20 cellular contexts compared by ENCODE assay signal in genomic region chr18:48388478-48388877, GRCh38. TPM values are rescaled to one million over a fixed set of nuclear protein-coding genes. Genes with fewer than 3 reads are reported as not detected.
DNase-seq lines count a peak whose midpoint lies in the region; ATAC-seq and TF ChIP-seq lines count a peak whose summit lies in the region.
"Had no signal": no experiment of that assay in that cellular context is flagged by ENCODE, and none has a peak within 500 bp of the region (broad histone marks: within the 10 kb centered on the region; RNA-seq: fewer than 3 reads in every experiment).

No MANE protein-coding gene starts in this region.

- intact Hi-C loops in MCF 10A (cut with micrococcal nuclease) (no loop called here), breast epithelium (cut with DNase I; ENCODE audit: low total_unique reads) (no loop called here), mammary epithelial cell (cut with micrococcal nuclease) (no loop called here), head of caudate nucleus (cut with DNase I) (no loop called here), aorta (cut with DNase I) (no loop called here)
- intact Hi-C loops in activated CD8-positive, alpha-beta T cell treated with anti-CD3 and anti-CD28 coated beads for 36 hours (cut with micrococcal nuclease), result no loop called here

- no TSS peak for BruUV-seq in MCF 10A (replicated peaks; lab: Mats Ljungman, UMichigan)
- BruUV-seq in mammary epithelial cell (replicated peaks; lab: Mats Ljungman, UMichigan), result no TSS peak

- no peak overlapping the region for H3K9ac ChIP-seq in mammary epithelial cell (ENCODE audit: insufficient read depth, low read length)
- H3K9ac ChIP-seq: BLaER1 treated with 17β-estradiol and CSF1 and Interleukin-3, amounts not matched to agents 10 nM and 100 nM had no signal

- H3K27ac ChIP-seq in breast epithelium (no peak overlapping the region), mammary epithelial cell (ENCODE audit: insufficient read depth, low read depth, low read length) (no peak overlapping the region), tibial nerve (peak overlapping the region in 3 of 4 donors; percentile 13 to 80 (median 75)), aorta (ENCODE audit: low read depth in 1 of 2, low read length in 2 of 2) (no peak overlapping the region)
- H3K27ac ChIP-seq: 22Rv1; BLaER1 treated with 17β-estradiol and CSF1 and Interleukin-3, amounts not matched to agents 10 nM and 100 nM had no signal

- H3K4me3 Mint-ChIP-seq in MCF 10A (ENCODE audit: unreplicated experiment), result no peak overlapping the region
- H3K4me3 Mint-ChIP-seq in activated CD8-positive, alpha-beta T cell treated with anti-CD3 and anti-CD28 coated beads for 36 hours, result no peak overlapping the region
- H3K4me3 Mint-ChIP-seq: CD4-positive, alpha-beta T cell; CD8-positive, alpha-beta memory T cell; GM23338 had no signal

- TF ChIP-seq EP300 in tibial nerve (IDR thresholded peaks at IDR 0.05), result peak in 1 of 2 donors; percentile 60

- H3K27ac Mint-ChIP-seq in MCF 10A (ENCODE audit: low read depth, unreplicated experiment), result peak overlapping the region; percentile 21
- no peak overlapping the region for H3K27ac Mint-ChIP-seq in activated CD8-positive, alpha-beta T cell treated with anti-CD3 and anti-CD28 coated beads for 36 hours
- H3K27ac Mint-ChIP-seq: CD4-positive, alpha-beta T cell; CD8-positive, alpha-beta memory T cell; GM23338 had no signal

- TF ChIP-seq CTCF in MCF 10A (IDR thresholded peaks at IDR 0.05; ENCODE audit: unreplicated experiment), result no peak
- TF ChIP-seq CTCF in breast epithelium (IDR thresholded peaks at IDR 0.05), result no peak
- TF ChIP-seq CTCF in mammary epithelial cell (conservative IDR thresholded peaks at IDR 0.05 in 1 of 2, IDR thresholded peaks at IDR 0.05 in 1 of 2; ENCODE audit: extremely low read depth in 1 of 2, insufficient read depth in 1 of 2, low read depth in 1 of 2, low read length in 2 of 2), result no peak
- no peak for TF ChIP-seq CTCF in tibial nerve (IDR thresholded peaks at IDR 0.05)
- no peak for TF ChIP-seq CTCF in activated CD8-positive, alpha-beta T cell treated with anti-CD3 and anti-CD28 coated beads for 36 hours (IDR thresholded peaks at IDR 0.05)

- H3K4me3 ChIP-seq in breast epithelium (no peak overlapping the region), mammary epithelial cell (replicated peaks in 1 of 3; ENCODE audit: insufficient read depth in 1 of 3, low read depth in 2 of 3, low read length in 3 of 3) (no peak overlapping the region), tibial nerve (no peak overlapping the region), aorta (ENCODE audit: low read length in 2 of 2) (no peak overlapping the region)
- H3K4me3 ChIP-seq: BLaER1 treated with 17β-estradiol and CSF1 and Interleukin-3, amounts not matched to agents 10 nM and 100 nM; GM23338; HAP-1 had no signal

- H3K79me2 ChIP-seq in mammary epithelial cell (ENCODE audit: insufficient read depth, low read length), result peaks cover 5% of the 10 kb centered on the region

- no peak for DNase-seq in MCF 10A (ENCODE audit: unreplicated experiment)
- DNase-seq in breast epithelium (ENCODE audit: low spot score in 2 of 2), result no peak
- DNase-seq in mammary epithelial cell, result no peak
- DNase-seq in islet precursor cell, result peak; percentile 29
- no peak for DNase-seq in tibial nerve (ENCODE audit: low spot score in 2 of 2)
- no peak for DNase-seq in head of caudate nucleus
- no peak for DNase-seq in activated CD8-positive, alpha-beta T cell treated with anti-CD3 and anti-CD28 coated beads for 36 hours
- no peak for DNase-seq in aorta
- DNase-seq: AML-193; BE2C; CD4-positive, alpha-beta T cell; CD8-positive, alpha-beta memory T cell; DMS 273 treated with DMSO at 0.1 percent for 48 hours; DMS79; GDM1 had no signal

- no peaks in the 10 kb centered on the region for H3K27me3 Mint-ChIP-seq in MCF 10A (ENCODE audit: insufficient read depth, unreplicated experiment)
- peaks cover 26% of the 10 kb centered on the region for H3K27me3 Mint-ChIP-seq in activated CD8-positive, alpha-beta T cell treated with anti-CD3 and anti-CD28 coated beads for 36 hours

- CTCF ChIA-PET in MCF 10A (lab: Yijun Ruan, JAX), result interaction anchor here (0.6 kb wide), 1 partner anchor 365 kb away, joined by 3 read pairs; no protein-coding TSS in a partner anchor
- CTCF ChIA-PET in mammary epithelial cell (lab: Charles Lee; ENCODE audit: low non-redundant PET), result no interaction called here
- CTCF ChIA-PET in activated CD8-positive, alpha-beta T cell treated with anti-CD3 and anti-CD28 coated beads for 36 hours (lab: Charles Lee), result no interaction called here

- H3K27me3 ChIP-seq in breast epithelium (no peaks in the 10 kb centered on the region), mammary epithelial cell (ENCODE audit: insufficient read depth, low read length) (no peaks in the 10 kb centered on the region), tibial nerve (no peaks in the 10 kb centered on the region), aorta (ENCODE audit: control insufficient read depth in 1 of 2, insufficient read depth in 2 of 2, low read length in 1 of 2) (no peaks in the 10 kb centered on the region)
- H3K27me3 ChIP-seq: BE2C; BLaER1 treated with 17β-estradiol and CSF1 and Interleukin-3, amounts not matched to agents 10 nM and 100 nM had no signal

- TF ChIP-seq POLR2A in breast epithelium (IDR thresholded peaks at IDR 0.05) (no peak), tibial nerve (IDR thresholded peaks at IDR 0.05) (no peak)

- POLR2A ChIA-PET in MCF 10A (lab: Yijun Ruan, JAX), result no interaction called here
- POLR2A ChIA-PET in activated CD8-positive, alpha-beta T cell treated with anti-CD3 and anti-CD28 coated beads for 36 hours (lab: Charles Lee), result no interaction called here

- dilution Hi-C loops in mammary epithelial cell (cut with HindIII; ENCODE audit: low sequenced_read_pairs), result no loop called here

- no peaks in the 10 kb centered on the region for H3K36me3 Mint-ChIP-seq in MCF 10A (ENCODE audit: insufficient read depth, unreplicated experiment)
- H3K36me3 Mint-ChIP-seq in activated CD8-positive, alpha-beta T cell treated with anti-CD3 and anti-CD28 coated beads for 36 hours (ENCODE audit: low read depth), result no peaks in the 10 kb centered on the region
- H3K36me3 Mint-ChIP-seq: CD14-positive monocyte; CD8-positive, alpha-beta memory T cell had no signal

- no peak for ATAC-seq in activated CD8-positive, alpha-beta T cell treated with anti-CD3 and anti-CD28 coated beads for 36 hours
- no peak for ATAC-seq in aorta (ENCODE audit: low FRiP score)
- ATAC-seq: GM23338 had no signal

- no peaks in the 10 kb centered on the region for H4K20me1 ChIP-seq in mammary epithelial cell (ENCODE audit: insufficient read depth, low read length)
- H4K20me1 ChIP-seq: BLaER1 treated with 17β-estradiol and CSF1 and Interleukin-3, amounts not matched to agents 10 nM and 100 nM had no signal

- H3K4me2 ChIP-seq in mammary epithelial cell (ENCODE audit: insufficient read depth, low read depth, low read length), result peak overlapping the region; percentile 13
- H3K4me2 ChIP-seq: BLaER1 treated with 17β-estradiol and CSF1 and Interleukin-3, amounts not matched to agents 10 nM and 100 nM; GM23338 had no signal

- no peaks in the 10 kb centered on the region for H3K9me3 Mint-ChIP-seq in MCF 10A (ENCODE audit: unreplicated experiment)
- H3K9me3 Mint-ChIP-seq in activated CD8-positive, alpha-beta T cell treated with anti-CD3 and anti-CD28 coated beads for 36 hours, result no peaks in the 10 kb centered on the region
- H3K9me3 Mint-ChIP-seq: CD4-positive, alpha-beta T cell; CD8-positive, alpha-beta memory T cell; GM23338 had no signal

- no peaks in the 10 kb centered on the region for H3K9me3 ChIP-seq in breast epithelium
- H3K9me3 ChIP-seq in mammary epithelial cell (replicated peaks; ENCODE audit: insufficient read depth, low read length), result no peaks in the 10 kb centered on the region
- H3K9me3 ChIP-seq in tibial nerve, result no peaks in the 10 kb centered on the region
- no peaks in the 10 kb centered on the region for H3K9me3 ChIP-seq in aorta (ENCODE audit: control insufficient read depth, low read length)
- H3K9me3 ChIP-seq: BE2C; BLaER1 treated with 17β-estradiol and CSF1 and Interleukin-3, amounts not matched to agents 10 nM and 100 nM; HAP-1 had no signal

- WGBS in mammary epithelial cell (ENCODE audit: low coverage, missing lambda C conversion rate), result 98% methylated on average over 4 of the region's 4 CpGs
- 65 to 73% methylated on average over 4 of the region's 4 CpGs for WGBS in tibial nerve, 2 donors
- 92 to 93% methylated on average over 4 of the region's 4 CpGs for WGBS in aorta, 2 donors

- H2AFZ ChIP-seq in mammary epithelial cell (ENCODE audit: low read depth, low read length), result no peak overlapping the region
- H2AFZ ChIP-seq: GM23338 had no signal

- in situ Hi-C loops in mammary epithelial cell (cut with MboI; ENCODE audit: low sequenced_read_pairs in 2 of 2), result no loop called here

- H3K36me3 ChIP-seq in breast epithelium (no peaks in the 10 kb centered on the region), mammary epithelial cell (ENCODE audit: insufficient read depth, low read length) (no peaks in the 10 kb centered on the region), tibial nerve (no peaks in the 10 kb centered on the region), aorta (ENCODE audit: control insufficient read depth in 1 of 2, insufficient read depth in 2 of 2, low read length in 1 of 2) (no peaks in the 10 kb centered on the region)
- H3K36me3 ChIP-seq: BE2C; BLaER1 treated with 17β-estradiol and CSF1 and Interleukin-3, amounts not matched to agents 10 nM and 100 nM; HAP-1 had no signal

- H3K4me1 Mint-ChIP-seq in MCF 10A (ENCODE audit: insufficient read depth, unreplicated experiment), result peaks cover 23% of the 10 kb centered on the region
- H3K4me1 Mint-ChIP-seq in activated CD8-positive, alpha-beta T cell treated with anti-CD3 and anti-CD28 coated beads for 36 hours (ENCODE audit: low read depth), result no peaks in the 10 kb centered on the region
- H3K4me1 Mint-ChIP-seq: CD14-positive monocyte; CD8-positive, alpha-beta memory T cell had no signal

- H3K4me1 ChIP-seq in breast epithelium, result peaks cover 1 to 14% of the 10 kb centered on the region in 2 donors
- H3K4me1 ChIP-seq in mammary epithelial cell (ENCODE audit: insufficient read depth, low read length), result peaks cover 44% of the 10 kb centered on the region
- H3K4me1 ChIP-seq in tibial nerve, result peaks cover 0 to 66% (median 6%) of the 10 kb centered on the region in 4 donors
- H3K4me1 ChIP-seq in aorta (ENCODE audit: control insufficient read depth in 1 of 2, insufficient read depth in 2 of 2, low read length in 2 of 2), result no peaks in the 10 kb centered on the region
- H3K4me1 ChIP-seq: BE2C, HAP-1 had no signal

RNA-seq across cellular contexts. Expression of gene ZBTB7C, which starts 20.7 kb away (rescaled TPM):
- total RNA-seq in MCF 10A (2022) (0.42 and 0.69 TPM in 2 replicates), breast epithelium (10 to 100 TPM in 1 of 3 donors, 1 to 10 TPM in 2; 5.6 to 26.5 (median 6.1) TPM), mammary epithelial cell (1 to 10 TPM; 3.4 to 4.2 TPM), tibial nerve (10 to 100 TPM; 24.6 to 95.0 (median 75.3) TPM), aorta (10 to 100 TPM; 18.2 to 22.4 TPM)
- polyA plus RNA-seq in mammary epithelial cell (2.4 TPM), aorta (1 to 10 TPM in 1 of 2 donors, under 1 TPM in 1; 0.69 to 1.9 TPM)
- polyA minus RNA-seq in mammary epithelial cell, result 5.3 TPM
- total RNA-seq in activated CD8-positive, alpha-beta T cell treated with anti-CD3 and anti-CD28 coated beads for 36 hours, result not detected
- total RNA-seq: CD4-positive, alpha-beta T cell had no signal
- polyA plus RNA-seq: CD8-positive, alpha-beta memory T cell had no signal

Comparison
In these comparisons a context has a peak if more than half of its experiments do, and no peak if none do; other contexts are left out.
1. H3K27ac ChIP-seq: peak in tibial nerve (3 of 4); none in breast epithelium (0 of 2), mammary epithelial cell (single experiment) and aorta (0 of 2).